ENCODE assay signal across 14 cellular contexts in genomic region chr2:109372614-109373013, GRCh38.
"Had no signal": no experiment of that assay in that cellular context is flagged by ENCODE, and none has a peak within 500 bp of the region (broad histone marks: within the 10 kb centered on the region; RNA-seq: fewer than 3 reads in every experiment).

No MANE protein-coding gene starts in this region.

- H3K27me3 ChIP-seq: testis, upper lobe of left lung had no signal

- H3K27ac ChIP-seq: testis, upper lobe of left lung had no signal

- H3K9me3 ChIP-seq: testis, upper lobe of left lung had no signal

- H3K4me3 ChIP-seq: lung, testis, upper lobe of left lung had no signal

- DNase-seq: activated CD4-positive, alpha-beta T cell treated with anti-CD3 and anti-CD28 coated beads, Interleukin-2, amount 10 ng/mL, durations not matched to agents 24 days and 14 days; activated CD8-positive, alpha-beta memory T cell treated with anti-CD3 and anti-CD28 coated beads, Interleukin-2, amount 50 U/mL, for 4 hours; activated CD8-positive, alpha-beta T cell treated with anti-CD3 and anti-CD28 coated beads, Interleukin-2, amount 10 ng/mL, durations not matched to agents 7 days and 5 days; activated naive CD8-positive, alpha-beta T cell treated with anti-CD3 and anti-CD28 coated beads for 36 hours; amniotic stem cell; foreskin fibroblast; left cardiac atrium; nephron progenitor cell; occipital lobe; T-helper 1 cell; T1000; testis had no signal

- ATAC-seq: activated CD8-positive, alpha-beta T cell treated with anti-CD3 and anti-CD28 coated beads, Interleukin-2, amount 10 ng/mL, durations not matched to agents 7 days and 5 days; left cardiac atrium had no signal

- H3K4me1 ChIP-seq: testis had no signal
